ENCODE assay signal across 7 cellular contexts in genomic region chr16:11784980-11785599, GRCh38. TPM values are rescaled to one million over a fixed set of nuclear protein-coding genes. Genes with fewer than 3 reads are reported as not detected.
DNase-seq lines count a peak whose midpoint lies in the region; ATAC-seq and TF ChIP-seq lines count a peak whose summit lies in the region.
"Not testable (repeated sequence)": the region's sequence is repeated elsewhere in the genome, so short reads cannot be mapped to it uniquely, and the experiment has no call there.

No MANE protein-coding gene starts in this region.

- intact Hi-C loops in natural killer cell (cut with micrococcal nuclease), result loop anchor here (10.0 kb wide), 1 partner anchor 130 kb away; the partner anchor contains the start of gene GSPT1

- H3K27ac Mint-ChIP-seq in CD8-positive, alpha-beta memory T cell, result peak overlapping the region in 5 of 8 donors; percentile 66 to 97 (median 87)
- H3K27ac Mint-ChIP-seq in activated CD4-positive, alpha-beta memory T cell treated with anti-CD3 and anti-CD28 coated beads, Interleukin-2, amount 10 ng/mL, durations not matched to agents 7 days and 5 days, result peak overlapping the region; percentile 81
- H3K27ac Mint-ChIP-seq in activated naive CD4-positive, alpha-beta T cell treated with anti-CD3 and anti-CD28 coated beads, Interleukin-2, amount 50 U/mL, for 72 hours, result peak overlapping the region; percentile 36 to 99
- H3K27ac Mint-ChIP-seq in natural killer cell, result peak overlapping the region; percentile 99 to 100

- H3K27me3 ChIP-seq in CD8-positive, alpha-beta memory T cell (ENCODE audit: insufficient read depth, low read length, poor library complexity, severe bottlenecking); SJSA1 (replicated peaks); gastroesophageal sphincter; thoracic aorta (replicated peaks; ENCODE audit: insufficient read depth): not testable (repeated sequence)

- not testable (repeated sequence) for ATAC-seq in activated naive CD4-positive, alpha-beta T cell treated with anti-CD3 and anti-CD28 coated beads, Interleukin-2, amount 50 U/mL, for 72 hours; gastroesophageal sphincter; natural killer cell; thoracic aorta (ENCODE audit: insufficient number of reproducible peaks, low FRiP score, low read depth)

- peaks cover 0 to 24% (median 1%) of the 10 kb centered on the region in 3 donors for H3K36me3 Mint-ChIP-seq in CD8-positive, alpha-beta memory T cell
- peaks cover 33% of the 10 kb centered on the region for H3K36me3 Mint-ChIP-seq in activated CD4-positive, alpha-beta memory T cell treated with anti-CD3 and anti-CD28 coated beads, Interleukin-2, amount 10 ng/mL, durations not matched to agents 7 days and 5 days (ENCODE audit: low read depth)
- H3K36me3 Mint-ChIP-seq in activated naive CD4-positive, alpha-beta T cell treated with anti-CD3 and anti-CD28 coated beads, Interleukin-2, amount 50 U/mL, for 72 hours, result peaks cover 0 to 40% of the 10 kb centered on the region in 2 donors
- H3K36me3 Mint-ChIP-seq in natural killer cell, result not testable (repeated sequence)

- not testable (repeated sequence) for TF ChIP-seq CTCF in gastroesophageal sphincter (IDR thresholded peaks at IDR 0.05); natural killer cell (IDR thresholded peaks at IDR 0.05); thoracic aorta (IDR thresholded peaks at IDR 0.05)

- not testable (repeated sequence) for TF ChIP-seq POLR2A in gastroesophageal sphincter (IDR thresholded peaks at IDR 0.05)

- H3K9me3 ChIP-seq in CD8-positive, alpha-beta memory T cell (ENCODE audit: low read length); SJSA1 (replicated peaks); gastroesophageal sphincter; thoracic aorta: not testable (repeated sequence)

- H3K4me1 ChIP-seq in CD8-positive, alpha-beta memory T cell (ENCODE audit: insufficient read depth, low read length), result peaks cover 53% of the 10 kb centered on the region
- H3K4me1 ChIP-seq in SJSA1 (replicated peaks), result peaks cover 72% of the 10 kb centered on the region
- peaks cover 14 to 83% (median 23%) of the 10 kb centered on the region in 3 donors for H3K4me1 ChIP-seq in gastroesophageal sphincter
- peaks cover 36 to 64% of the 10 kb centered on the region in 2 donors for H3K4me1 ChIP-seq in thoracic aorta (ENCODE audit: control insufficient read depth in 1 of 2, low read depth in 2 of 2)

- not testable (repeated sequence) for H3K27me3 Mint-ChIP-seq in CD8-positive, alpha-beta memory T cell; activated CD4-positive, alpha-beta memory T cell treated with anti-CD3 and anti-CD28 coated beads, Interleukin-2, amount 10 ng/mL, durations not matched to agents 7 days and 5 days; natural killer cell (ENCODE audit: low read depth in 2 of 2)

- H3K4me3 Mint-ChIP-seq in CD8-positive, alpha-beta memory T cell; activated CD4-positive, alpha-beta memory T cell treated with anti-CD3 and anti-CD28 coated beads, Interleukin-2, amount 10 ng/mL, durations not matched to agents 7 days and 5 days; natural killer cell: not testable (repeated sequence)

- not testable (repeated sequence) for H3K27ac ChIP-seq in CD8-positive, alpha-beta memory T cell (ENCODE audit: low read depth, low read length)
- H3K27ac ChIP-seq in SJSA1 (peak overlapping the region; percentile 56; the same call in 1 of the 2 replicates), gastroesophageal sphincter (peak overlapping the region in 3 of 4 donors; percentile 8 to 89 (median 86)), thoracic aorta (peak overlapping the region; percentile 45 to 91)

- TF ChIP-seq EP300 in gastroesophageal sphincter (IDR thresholded peaks at IDR 0.05), result not testable (repeated sequence)

- POLR2A ChIA-PET in CD8-positive, alpha-beta memory T cell (lab: Charles Lee), result interaction anchor here (0.6 to 3.7 kb wide), 4 partner anchors 12 to 116 kb away, joined by 3 to 45 read pairs (median 6); partner anchors contain the start of genes TXNDC11 and ZC3H7A
- POLR2A ChIA-PET in activated CD4-positive, alpha-beta memory T cell treated with anti-CD3 and anti-CD28 coated beads, Interleukin-2, amount 10 ng/mL, durations not matched to agents 7 days and 5 days (lab: Charles Lee), result interaction anchor here (1.1 to 10.1 kb wide), 4 partner anchors 13 to 131 kb away, joined by 3 to 165 read pairs (median 26); partner anchors contain the start of genes GSPT1, TXNDC11 and ZC3H7A

- peaks cover 53 to 83% (median 77%) of the 10 kb centered on the region in 3 donors for H3K4me1 Mint-ChIP-seq in CD8-positive, alpha-beta memory T cell
- H3K4me1 Mint-ChIP-seq in activated CD4-positive, alpha-beta memory T cell treated with anti-CD3 and anti-CD28 coated beads, Interleukin-2, amount 10 ng/mL, durations not matched to agents 7 days and 5 days, result peaks cover 71% of the 10 kb centered on the region
- H3K4me1 Mint-ChIP-seq in natural killer cell, result peaks cover 48 to 57% of the 10 kb centered on the region in 2 donors

- not testable (repeated sequence) for H3K4me3 ChIP-seq in CD8-positive, alpha-beta memory T cell (ENCODE audit: low read length); SJSA1; gastroesophageal sphincter; thoracic aorta

- CTCF ChIA-PET in CD8-positive, alpha-beta memory T cell (lab: Charles Lee), result interaction anchor here (0.7 to 8.1 kb wide), 2 partner anchors 9 to 12 kb away, joined by 3 to 92 read pairs; partner anchors contain the start of gene ZC3H7A
- CTCF ChIA-PET in activated CD4-positive, alpha-beta memory T cell treated with anti-CD3 and anti-CD28 coated beads, Interleukin-2, amount 10 ng/mL, durations not matched to agents 7 days and 5 days (lab: Charles Lee), result interaction anchor here (0.6 to 4.6 kb wide), 5 partner anchors 12 to 442 kb away, joined by 4 to 52 read pairs (median 4); partner anchors contain the start of gene ZC3H7A

- H3K9me3 Mint-ChIP-seq in CD8-positive, alpha-beta memory T cell; activated CD4-positive, alpha-beta memory T cell treated with anti-CD3 and anti-CD28 coated beads, Interleukin-2, amount 10 ng/mL, durations not matched to agents 7 days and 5 days; activated naive CD4-positive, alpha-beta T cell treated with anti-CD3 and anti-CD28 coated beads, Interleukin-2, amount 50 U/mL, for 72 hours; natural killer cell: not testable (repeated sequence)

- H3K36me3 ChIP-seq in CD8-positive, alpha-beta memory T cell (ENCODE audit: insufficient read depth, low read length); thoracic aorta: not testable (repeated sequence)
- H3K36me3 ChIP-seq in SJSA1, result peaks cover 36% of the 10 kb centered on the region
- peaks cover 0 to 11% of the 10 kb centered on the region in 2 donors for H3K36me3 ChIP-seq in gastroesophageal sphincter

- DNase-seq in CD8-positive, alpha-beta memory T cell; SJSA1 (ENCODE audit: low read depth in 1 of 2, low spot score in 2 of 2); activated CD4-positive, alpha-beta memory T cell treated with anti-CD3 and anti-CD28 coated beads, Interleukin-2, amount 10 ng/mL, durations not matched to agents 7 days and 5 days; activated naive CD4-positive, alpha-beta T cell treated with anti-CD3 and anti-CD28 coated beads, Interleukin-2, amount 50 U/mL, for 72 hours (ENCODE audit: low spot score in 2 of 2); natural killer cell; thoracic aorta (ENCODE audit: low spot score): not testable (repeated sequence)

- 91 to 92% methylated on average over 2 to 13 of the region's 13 CpGs for WGBS in gastroesophageal sphincter (ENCODE audit: low coverage in 1 of 2), 2 donors

RNA-seq across cellular contexts. Expression of gene ZC3H7A, which starts 12.0 kb away (rescaled TPM):
- 10 to 100 TPM; 51.9 to 54.2 TPM for total RNA-seq in CD8-positive, alpha-beta memory T cell
- 35.6 TPM for polyA plus RNA-seq in CD8-positive, alpha-beta memory T cell
- total RNA-seq in SJSA1 (2014; rRNA removed; shearing (Covaris generic)), result 47.4 and 60.9 TPM in 2 replicates
- total RNA-seq in activated CD4-positive, alpha-beta memory T cell treated with anti-CD3 and anti-CD28 coated beads, Interleukin-2, amount 10 ng/mL, durations not matched to agents 7 days and 5 days, result 10 to 100 TPM; 68.9 to 70.9 TPM
- total RNA-seq in activated naive CD4-positive, alpha-beta T cell treated with anti-CD3 and anti-CD28 coated beads, Interleukin-2, amount 50 U/mL, for 72 hours, result 100 to 1,000 TPM; 108 to 150 TPM
- total RNA-seq in gastroesophageal sphincter (10 to 100 TPM; 55.5 to 78.9 (median 68.4) TPM), natural killer cell (10 to 100 TPM; 80.6 to 91.8 (median 84.6) TPM), thoracic aorta (10 to 100 TPM; 47.8 to 86.1 TPM)

RNA-seq across cellular contexts. Expression of gene TXNDC11, which starts 42.4 kb away (rescaled TPM):
- total RNA-seq in CD8-positive, alpha-beta memory T cell, result 10 to 100 TPM; 32.8 to 38.8 TPM
- polyA plus RNA-seq in CD8-positive, alpha-beta memory T cell, result 57.8 TPM
- total RNA-seq in SJSA1 (2014; rRNA removed; shearing (Covaris generic)), result 22.1 and 29.7 TPM in 2 replicates
- 10 to 100 TPM; 45.3 to 46.6 TPM for total RNA-seq in activated CD4-positive, alpha-beta memory T cell treated with anti-CD3 and anti-CD28 coated beads, Interleukin-2, amount 10 ng/mL, durations not matched to agents 7 days and 5 days
- 10 to 100 TPM; 26.3 to 32.9 TPM for total RNA-seq in activated naive CD4-positive, alpha-beta T cell treated with anti-CD3 and anti-CD28 coated beads, Interleukin-2, amount 50 U/mL, for 72 hours
- total RNA-seq in gastroesophageal sphincter (10 to 100 TPM; 30.2 to 53.5 (median 46.4) TPM), natural killer cell (10 to 100 TPM; 63.4 to 99.2 (median 68.9) TPM), thoracic aorta (10 to 100 TPM; 44.5 to 49.4 TPM)
